ENCODE assay signal across 7 cellular contexts in genomic region chr2:91770046-91770575, GRCh38.
DNase-seq lines count a peak whose midpoint lies in the region; TF ChIP-seq lines count a peak whose summit lies in the region.
"Not testable (repeated sequence)": the region's sequence is repeated elsewhere in the genome, so short reads cannot be mapped to it uniquely, and the experiment has no call there.

No MANE protein-coding gene starts in this region.

- not testable (repeated sequence) for H3K36me3 ChIP-seq in right atrium auricular region

- H3K4me1 ChIP-seq in right atrium auricular region, result not testable (repeated sequence)

- H3K9me3 Mint-ChIP-seq in stimulated activated naive CD8-positive, alpha-beta T cell treated with anti-CD3 and anti-CD28 coated beads, Interleukin-15, Interleukin-2, amounts not matched to agents 100 ng/mL and 50 ng/mL, for 24 hours, result not testable (repeated sequence)

- H3K27ac Mint-ChIP-seq in stimulated activated naive CD8-positive, alpha-beta T cell treated with anti-CD3 and anti-CD28 coated beads, Interleukin-15, Interleukin-2, amounts not matched to agents 100 ng/mL and 50 ng/mL, for 24 hours, result peak overlapping the region; percentile 49

- H3K36me3 Mint-ChIP-seq in stimulated activated naive CD8-positive, alpha-beta T cell treated with anti-CD3 and anti-CD28 coated beads, Interleukin-15, Interleukin-2, amounts not matched to agents 100 ng/mL and 50 ng/mL, for 24 hours (ENCODE audit: low read depth), result not testable (repeated sequence)

- H3K27me3 Mint-ChIP-seq in stimulated activated naive CD8-positive, alpha-beta T cell treated with anti-CD3 and anti-CD28 coated beads, Interleukin-15, Interleukin-2, amounts not matched to agents 100 ng/mL and 50 ng/mL, for 24 hours, result not testable (repeated sequence)

- not testable (repeated sequence) for TF ChIP-seq CTCF in coronary artery (IDR thresholded peaks at IDR 0.05); right atrium auricular region (IDR thresholded peaks at IDR 0.05)

- DNase-seq in Caki2 (ENCODE audit: low read depth) (peak; percentile 41), HT1080 (ENCODE audit: low read depth) (peak; percentile 47), NCI-H82 treated with DMSO at 0.1 percent for 48 hours (lab: John Stamatoyannopoulos, UW; ENCODE audit: unreplicated experiment) (peak; percentile 0), coronary artery (ENCODE audit: low spot score) (peak; percentile 26), right atrium auricular region (ENCODE audit: low spot score) (peak; percentile 54), myocyte (ENCODE audit: low read depth) (peak; percentile 53)

- H3K4me3 Mint-ChIP-seq in stimulated activated naive CD8-positive, alpha-beta T cell treated with anti-CD3 and anti-CD28 coated beads, Interleukin-15, Interleukin-2, amounts not matched to agents 100 ng/mL and 50 ng/mL, for 24 hours, result not testable (repeated sequence)

- H3K27me3 ChIP-seq in right atrium auricular region, result not testable (repeated sequence)

- not testable (repeated sequence) for H3K27ac ChIP-seq in coronary artery, right atrium auricular region

- not testable (repeated sequence) for H3K9me3 ChIP-seq in right atrium auricular region

- in situ Hi-C loops in Caki2 (cut with HindIII; ENCODE audit: low pct_unique_long_range_greater_than_20kb, low sequenced_read_pairs), result not testable (repeated sequence)

- H3K4me3 ChIP-seq in coronary artery, right atrium auricular region: not testable (repeated sequence)

- H3K4me1 Mint-ChIP-seq in stimulated activated naive CD8-positive, alpha-beta T cell treated with anti-CD3 and anti-CD28 coated beads, Interleukin-15, Interleukin-2, amounts not matched to agents 100 ng/mL and 50 ng/mL, for 24 hours (ENCODE audit: low read depth), result not testable (repeated sequence)

Comparison
In these comparisons a context has a peak if more than half of its experiments do, and no peak if none do; other contexts are left out.
1. DNase-seq: peak in every context shown above with its lines; median percentile 54 in right atrium auricular region; 53 in myocyte; 47 in HT1080; 41 in Caki2; 26 in coronary artery; 0 in NCI-H82 treated with DMSO at 0.1 percent for 48 hours.